Comparison of ENCODE assay signal across 8 cellular contexts in genomic region chr3:103440539-103441113, GRCh38.
DNase-seq lines count a peak whose midpoint lies in the region; ATAC-seq and TF ChIP-seq lines count a peak whose summit lies in the region.

No MANE protein-coding gene starts in this region.

- no peak overlapping the region for H3K4me3 ChIP-seq in NB4 (ENCODE audit: low read depth, low read length)
- H3K4me3 ChIP-seq in lower lobe of right lung: no peak overlapping the region
- H3K4me3 ChIP-seq in osteoblast (ENCODE audit: insufficient read depth, low read length): no peak overlapping the region

- H3K9me3 ChIP-seq in lower lobe of right lung (no peaks in the 10 kb centered on the region), osteoblast (ENCODE audit: low read depth, low read length) (no peaks in the 10 kb centered on the region)

- peak; percentile 93 for ATAC-seq in GM18517 (IDR thresholded peaks at IDR 0.05; ENCODE audit: unreplicated experiment)
- peak; percentile 95 for ATAC-seq in HG02623 (IDR thresholded peaks at IDR 0.05; ENCODE audit: unreplicated experiment)
- ATAC-seq in lower lobe of right lung: no peak
- ATAC-seq in left colon: no peak
- no peak for ATAC-seq in HG03095 (IDR thresholded peaks at IDR 0.05; ENCODE audit: unreplicated experiment)

- H3K4me2 ChIP-seq in osteoblast (ENCODE audit: insufficient read depth, low read length): no peak overlapping the region

- DNase-seq in NB4 (ENCODE audit: low read depth): peak; percentile 23
- DNase-seq in lower lobe of right lung: no peak
- DNase-seq in HuH-7 (ENCODE audit: low spot score): no peak
- DNase-seq in osteoblast (ENCODE audit: insufficient read length, low spot score, missing footprints): no peak
- DNase-seq in left colon: no peak

- H4K20me1 ChIP-seq in osteoblast (ENCODE audit: insufficient read depth, low read length): no peaks in the 10 kb centered on the region

- no peak for TF ChIP-seq POLR2A in NB4 (IDR thresholded peaks at IDR 0.05; ENCODE audit: extremely low read depth, insufficient read length)

- H3K79me2 ChIP-seq in osteoblast (ENCODE audit: insufficient read depth, low read length): no peaks in the 10 kb centered on the region

- H3K27me3 ChIP-seq in lower lobe of right lung (ENCODE audit: low read depth) (no peaks in the 10 kb centered on the region), osteoblast (ENCODE audit: insufficient read depth, low read length) (no peaks in the 10 kb centered on the region)

- H3K4me1 ChIP-seq in lower lobe of right lung: no peaks in the 10 kb centered on the region
- no peaks in the 10 kb centered on the region for H3K4me1 ChIP-seq in osteoblast (ENCODE audit: insufficient read depth, low read length)

- no peak for TF ChIP-seq CTCF in NB4 (IDR thresholded peaks at IDR 0.05; ENCODE audit: low read depth, low read length)
- TF ChIP-seq CTCF in lower lobe of right lung (IDR thresholded peaks at IDR 0.05): peak; percentile 22
- no peak for TF ChIP-seq CTCF in osteoblast (IDR thresholded peaks at IDR 0.05; ENCODE audit: extremely low read depth, low read depth, low read length)

- no peak overlapping the region for H2AFZ ChIP-seq in osteoblast (ENCODE audit: low read length)

- intact Hi-C loops in lower lobe of right lung (cut with DNase I): no loop called here
- intact Hi-C loops in left colon (cut with DNase I, micrococcal nuclease): no loop called here

- no peaks in the 10 kb centered on the region for H3K36me3 ChIP-seq in lower lobe of right lung
- H3K36me3 ChIP-seq in osteoblast (ENCODE audit: insufficient read depth, low read length): no peaks in the 10 kb centered on the region

- H3K27ac ChIP-seq in lower lobe of right lung (no peak overlapping the region), osteoblast (ENCODE audit: low read depth, low read length) (no peak overlapping the region)

Comparison
In these comparisons a context has a peak if more than half of its experiments do, and no peak if none do; other contexts are left out.
1. ATAC-seq: peak in GM18517 (single experiment) and HG02623 (single experiment); none in lower lobe of right lung (0 of 2), left colon (single experiment) and HG03095 (single experiment).